16 cellular contexts compared by ENCODE assay signal in genomic region chr5:173594061-173594460, GRCh38. TPM values are rescaled to one million over a fixed set of nuclear protein-coding genes. Genes with fewer than 3 reads are reported as not detected.
DNase-seq lines count a peak whose midpoint lies in the region; ATAC-seq and TF ChIP-seq lines count a peak whose summit lies in the region.
"Had no signal": no experiment of that assay in that cellular context is flagged by ENCODE, and none has a peak within 500 bp of the region (broad histone marks: within the 10 kb centered on the region; RNA-seq: fewer than 3 reads in every experiment).

No MANE protein-coding gene starts in this region.

- peak overlapping the region; percentile 53 for H3K27ac ChIP-seq in SJSA1
- H3K27ac ChIP-seq: A549, BLaER1 had no signal

- DNase-seq in EL: peak; percentile 54
- DNase-seq in SJSA1 (ENCODE audit: low read depth in 1 of 2, low spot score in 2 of 2): peak in 1 of 2 experiments; percentile 64
- peak; percentile 23 to 66 for DNase-seq in foreskin fibroblast
- DNase-seq in Right ventricle myocardium superior: no peak
- no peak for DNase-seq in globus pallidus (ENCODE audit: low spot score)
- DNase-seq: AML-193; Caco-2; CD8-positive, alpha-beta memory T cell; DMS53; GOT3; H9 had no signal

- peaks cover 15% of the 10 kb centered on the region for H3K9me3 ChIP-seq in SJSA1 (replicated peaks)

- H3K36me3 ChIP-seq in SJSA1: no peaks in the 10 kb centered on the region

- no peak for TF ChIP-seq CTCF in foreskin fibroblast (IDR thresholded peaks at IDR 0.05; ENCODE audit: low read depth, low read length)

- no peak overlapping the region for H3K4me3 ChIP-seq in SJSA1
- no peak overlapping the region for H3K4me3 ChIP-seq in foreskin fibroblast (ENCODE audit: low read depth in 1 of 2, low read length in 2 of 2)
- H3K4me3 ChIP-seq: A549, BLaER1, K562 had no signal

- ATAC-seq in HG02798 (IDR thresholded peaks at IDR 0.05; ENCODE audit: poor library complexity, unreplicated experiment): no peak
- no peak for ATAC-seq in Right ventricle myocardium superior (ENCODE audit: poor library complexity)
- no peak for ATAC-seq in HG02623 (IDR thresholded peaks at IDR 0.05; ENCODE audit: unreplicated experiment)
- ATAC-seq: A549, K562 had no signal

- H3K27me3 ChIP-seq in SJSA1 (replicated peaks): no peaks in the 10 kb centered on the region
- H3K27me3 ChIP-seq: BLaER1 had no signal

- intact Hi-C loops in Right ventricle myocardium superior (cut with DNase I): no loop called here

- H3K4me1 ChIP-seq in SJSA1 (replicated peaks): peaks cover 51% of the 10 kb centered on the region
- H3K4me1 ChIP-seq: A549, Caco-2 had no signal

RNA-seq across cellular contexts. Expression of gene BOD1, which starts 22.4 kb away (rescaled TPM):
- 112 and 128 TPM in 2 replicates for total RNA-seq in SJSA1 (2014; rRNA removed; shearing (Covaris generic))
- total RNA-seq in Right ventricle myocardium superior: 47.0 TPM

Comparison
In these comparisons a context has a peak if more than half of its experiments do, and no peak if none do; other contexts are left out.
1. DNase-seq: peak in EL (single experiment) and foreskin fibroblast (2 of 2); none in Right ventricle myocardium superior (single experiment) and globus pallidus (single experiment).